Comparison of ENCODE assay signal across 1 cellular context in genomic region chr6:31400467-31401289, GRCh38.
TF ChIP-seq lines count a peak whose summit lies in the region.

No MANE protein-coding gene starts in this region.

TF ChIP-seq in GM12878, 131 proteins besides CTCF, POLR2A, EP300 and RAD21 (continued from another document):
- TF ChIP-seq, protein P1, sequence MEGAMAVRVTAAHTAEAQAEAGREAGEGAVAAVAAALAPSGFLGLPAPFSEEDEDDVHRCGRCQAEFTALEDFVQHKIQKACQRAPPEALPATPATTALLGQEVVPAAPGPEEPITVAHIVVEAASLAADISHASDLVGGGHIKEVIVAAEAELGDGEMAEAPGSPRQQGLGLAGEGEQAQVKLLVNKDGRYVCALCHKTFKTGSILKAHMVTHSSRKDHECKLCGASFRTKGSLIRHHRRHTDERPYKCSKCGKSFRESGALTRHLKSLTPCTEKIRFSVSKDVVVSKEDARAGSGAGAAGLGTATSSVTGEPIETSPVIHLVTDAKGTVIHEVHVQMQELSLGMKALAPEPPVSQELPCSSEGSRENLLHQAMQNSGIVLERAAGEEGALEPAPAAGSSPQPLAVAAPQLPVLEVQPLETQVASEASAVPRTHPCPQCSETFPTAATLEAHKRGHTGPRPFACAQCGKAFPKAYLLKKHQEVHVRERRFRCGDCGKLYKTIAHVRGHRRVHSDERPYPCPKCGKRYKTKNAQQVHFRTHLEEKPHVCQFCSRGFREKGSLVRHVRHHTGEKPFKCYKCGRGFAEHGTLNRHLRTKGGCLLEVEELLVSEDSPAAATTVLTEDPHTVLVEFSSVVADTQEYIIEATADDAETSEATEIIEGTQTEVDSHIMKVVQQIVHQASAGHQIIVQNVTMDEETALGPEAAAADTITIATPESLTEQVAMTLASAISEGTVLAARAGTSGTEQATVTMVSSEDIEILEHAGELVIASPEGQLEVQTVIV (IDR thresholded peaks at IDR 0.05; ENCODE audit: borderline replicate concordance, partially characterized antibody), result peak; percentile 76
- no peak for TF ChIP-seq RELA (IDR thresholded peaks at IDR 0.05; ENCODE audit: borderline replicate concordance, partially characterized antibody)
- TF ChIP-seq CREM (IDR thresholded peaks at IDR 0.05; ENCODE audit: low read depth), result no peak
- no peak for TF ChIP-seq NFIC (IDR thresholded peaks at IDR 0.05; ENCODE audit: low read depth, low read length)
- peak; percentile 67 for TF ChIP-seq NBN (IDR thresholded peaks at IDR 0.05)
- TF ChIP-seq ATF7 (IDR thresholded peaks at IDR 0.05; ENCODE audit: low read depth), result peak; percentile 36
- TF ChIP-seq, protein P2, sequence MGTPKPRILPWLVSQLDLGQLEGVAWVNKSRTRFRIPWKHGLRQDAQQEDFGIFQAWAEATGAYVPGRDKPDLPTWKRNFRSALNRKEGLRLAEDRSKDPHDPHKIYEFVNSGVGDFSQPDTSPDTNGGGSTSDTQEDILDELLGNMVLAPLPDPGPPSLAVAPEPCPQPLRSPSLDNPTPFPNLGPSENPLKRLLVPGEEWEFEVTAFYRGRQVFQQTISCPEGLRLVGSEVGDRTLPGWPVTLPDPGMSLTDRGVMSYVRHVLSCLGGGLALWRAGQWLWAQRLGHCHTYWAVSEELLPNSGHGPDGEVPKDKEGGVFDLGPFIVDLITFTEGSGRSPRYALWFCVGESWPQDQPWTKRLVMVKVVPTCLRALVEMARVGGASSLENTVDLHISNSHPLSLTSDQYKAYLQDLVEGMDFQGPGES (IDR thresholded peaks at IDR 0.05), result no peak
- TF ChIP-seq CREB1 (IDR thresholded peaks at IDR 0.05; ENCODE audit: low read depth), result no peak
- TF ChIP-seq ZNF207 (IDR thresholded peaks at IDR 0.05; ENCODE audit: borderline replicate concordance), result no peak
- TF ChIP-seq TCF3 (IDR thresholded peaks at IDR 0.05; ENCODE audit: borderline replicate concordance, insufficient read depth, low read depth, low read length), result no peak
- TF ChIP-seq SIX5 (IDR thresholded peaks at IDR 0.05; ENCODE audit: low read depth, low read length, severe bottlenecking), result no peak
- no peak for TF ChIP-seq ZNF274 (IDR thresholded peaks at IDR 0.05; ENCODE audit: insufficient read depth, insufficient read length)
- no peak for TF ChIP-seq TCF12 (IDR thresholded peaks at IDR 0.05; ENCODE audit: low read depth, low read length)
- TF ChIP-seq KDM1A (IDR thresholded peaks at IDR 0.05; ENCODE audit: borderline replicate concordance), result no peak
- peak in 1 of 2 experiments; percentile 4; a peak in 1 of 4 replicates for TF ChIP-seq BHLHE40 (IDR thresholded peaks at IDR 0.05; ENCODE audit: borderline replicate concordance in 1 of 2, low read depth in 2 of 2, low read length in 1 of 2)
- no peak for TF ChIP-seq ZNF384 (IDR thresholded peaks at IDR 0.05; ENCODE audit: borderline replicate concordance, low read depth, low read length)
- TF ChIP-seq CHD4 (IDR thresholded peaks at IDR 0.05), result no peak
- TF ChIP-seq NR2C1 (IDR thresholded peaks at IDR 0.05), result no peak
- TF ChIP-seq MLLT1 (IDR thresholded peaks at IDR 0.05), result no peak; the same call in 1 of the 2 replicates
- TF ChIP-seq, protein P3, sequence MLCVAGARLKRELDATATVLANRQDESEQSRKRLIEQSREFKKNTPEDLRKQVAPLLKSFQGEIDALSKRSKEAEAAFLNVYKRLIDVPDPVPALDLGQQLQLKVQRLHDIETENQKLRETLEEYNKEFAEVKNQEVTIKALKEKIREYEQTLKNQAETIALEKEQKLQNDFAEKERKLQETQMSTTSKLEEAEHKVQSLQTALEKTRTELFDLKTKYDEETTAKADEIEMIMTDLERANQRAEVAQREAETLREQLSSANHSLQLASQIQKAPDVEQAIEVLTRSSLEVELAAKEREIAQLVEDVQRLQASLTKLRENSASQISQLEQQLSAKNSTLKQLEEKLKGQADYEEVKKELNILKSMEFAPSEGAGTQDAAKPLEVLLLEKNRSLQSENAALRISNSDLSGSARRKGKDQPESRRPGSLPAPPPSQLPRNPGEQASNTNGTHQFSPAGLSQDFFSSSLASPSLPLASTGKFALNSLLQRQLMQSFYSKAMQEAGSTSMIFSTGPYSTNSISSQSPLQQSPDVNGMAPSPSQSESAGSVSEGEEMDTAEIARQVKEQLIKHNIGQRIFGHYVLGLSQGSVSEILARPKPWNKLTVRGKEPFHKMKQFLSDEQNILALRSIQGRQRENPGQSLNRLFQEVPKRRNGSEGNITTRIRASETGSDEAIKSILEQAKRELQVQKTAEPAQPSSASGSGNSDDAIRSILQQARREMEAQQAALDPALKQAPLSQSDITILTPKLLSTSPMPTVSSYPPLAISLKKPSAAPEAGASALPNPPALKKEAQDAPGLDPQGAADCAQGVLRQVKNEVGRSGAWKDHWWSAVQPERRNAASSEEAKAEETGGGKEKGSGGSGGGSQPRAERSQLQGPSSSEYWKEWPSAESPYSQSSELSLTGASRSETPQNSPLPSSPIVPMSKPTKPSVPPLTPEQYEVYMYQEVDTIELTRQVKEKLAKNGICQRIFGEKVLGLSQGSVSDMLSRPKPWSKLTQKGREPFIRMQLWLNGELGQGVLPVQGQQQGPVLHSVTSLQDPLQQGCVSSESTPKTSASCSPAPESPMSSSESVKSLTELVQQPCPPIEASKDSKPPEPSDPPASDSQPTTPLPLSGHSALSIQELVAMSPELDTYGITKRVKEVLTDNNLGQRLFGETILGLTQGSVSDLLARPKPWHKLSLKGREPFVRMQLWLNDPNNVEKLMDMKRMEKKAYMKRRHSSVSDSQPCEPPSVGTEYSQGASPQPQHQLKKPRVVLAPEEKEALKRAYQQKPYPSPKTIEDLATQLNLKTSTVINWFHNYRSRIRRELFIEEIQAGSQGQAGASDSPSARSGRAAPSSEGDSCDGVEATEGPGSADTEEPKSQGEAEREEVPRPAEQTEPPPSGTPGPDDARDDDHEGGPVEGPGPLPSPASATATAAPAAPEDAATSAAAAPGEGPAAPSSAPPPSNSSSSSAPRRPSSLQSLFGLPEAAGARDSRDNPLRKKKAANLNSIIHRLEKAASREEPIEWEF (IDR thresholded peaks at IDR 0.05; ENCODE audit: insufficient replicate concordance, low read depth, low read length), result no peak
- no peak for TF ChIP-seq GABPA (IDR thresholded peaks at IDR 0.05; ENCODE audit: low read depth)
- 0 out of 2 replicates have a peak, but pooled peaks have one; percentile 27 for TF ChIP-seq NR2F1 (conservative IDR thresholded peaks at IDR 0.05)
- TF ChIP-seq SP1 (IDR thresholded peaks at IDR 0.05; ENCODE audit: low read depth, low read length), result no peak
- TF ChIP-seq TAF1 (IDR thresholded peaks at IDR 0.05; ENCODE audit: borderline replicate concordance, low read depth, low read length), result peak; percentile 80
- TF ChIP-seq KLF5 (IDR thresholded peaks at IDR 0.05; ENCODE audit: partially characterized antibody), result no peak
- TF ChIP-seq TARDBP (IDR thresholded peaks at IDR 0.05; ENCODE audit: borderline replicate concordance), result no peak
- peak; percentile 24 for TF ChIP-seq IKZF1 (conservative IDR thresholded peaks at IDR 0.05)
- TF ChIP-seq SREBF1 (IDR thresholded peaks at IDR 0.05; ENCODE audit: low read length), result no peak
- TF ChIP-seq ZNF217 (IDR thresholded peaks at IDR 0.05), result no peak
- peak; percentile 68 for TF ChIP-seq YY1 (IDR thresholded peaks at IDR 0.05; ENCODE audit: low read depth, low read length)
- no peak for TF ChIP-seq CEBPB (IDR thresholded peaks at IDR 0.05; ENCODE audit: borderline replicate concordance in 1 of 2, low read depth in 2 of 2, low read length in 2 of 2)
- TF ChIP-seq, protein P4, sequence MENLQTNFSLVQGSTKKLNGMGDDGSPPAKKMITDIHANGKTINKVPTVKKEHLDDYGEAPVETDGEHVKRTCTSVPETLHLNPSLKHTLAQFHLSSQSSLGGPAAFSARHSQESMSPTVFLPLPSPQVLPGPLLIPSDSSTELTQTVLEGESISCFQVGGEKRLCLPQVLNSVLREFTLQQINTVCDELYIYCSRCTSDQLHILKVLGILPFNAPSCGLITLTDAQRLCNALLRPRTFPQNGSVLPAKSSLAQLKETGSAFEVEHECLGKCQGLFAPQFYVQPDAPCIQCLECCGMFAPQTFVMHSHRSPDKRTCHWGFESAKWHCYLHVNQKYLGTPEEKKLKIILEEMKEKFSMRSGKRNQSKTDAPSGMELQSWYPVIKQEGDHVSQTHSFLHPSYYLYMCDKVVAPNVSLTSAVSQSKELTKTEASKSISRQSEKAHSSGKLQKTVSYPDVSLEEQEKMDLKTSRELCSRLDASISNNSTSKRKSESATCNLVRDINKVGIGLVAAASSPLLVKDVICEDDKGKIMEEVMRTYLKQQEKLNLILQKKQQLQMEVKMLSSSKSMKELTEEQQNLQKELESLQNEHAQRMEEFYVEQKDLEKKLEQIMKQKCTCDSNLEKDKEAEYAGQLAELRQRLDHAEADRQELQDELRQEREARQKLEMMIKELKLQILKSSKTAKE (IDR thresholded peaks at IDR 0.05; ENCODE audit: low read depth, poor library complexity, severe bottlenecking), result peak; percentile 43
- no peak for TF ChIP-seq SUZ12 (IDR thresholded peaks at IDR 0.05; ENCODE audit: unreplicated experiment)
- TF ChIP-seq HDAC2 (IDR thresholded peaks at IDR 0.05), result no peak
- peak in 1 of 2 experiments; percentile 57; a peak in 1 of 3 replicates for TF ChIP-seq EGR1 (IDR thresholded peaks at IDR 0.05; ENCODE audit: borderline replicate concordance in 1 of 2, low read depth in 2 of 2, low read length in 2 of 2)
- TF ChIP-seq, protein P5, sequence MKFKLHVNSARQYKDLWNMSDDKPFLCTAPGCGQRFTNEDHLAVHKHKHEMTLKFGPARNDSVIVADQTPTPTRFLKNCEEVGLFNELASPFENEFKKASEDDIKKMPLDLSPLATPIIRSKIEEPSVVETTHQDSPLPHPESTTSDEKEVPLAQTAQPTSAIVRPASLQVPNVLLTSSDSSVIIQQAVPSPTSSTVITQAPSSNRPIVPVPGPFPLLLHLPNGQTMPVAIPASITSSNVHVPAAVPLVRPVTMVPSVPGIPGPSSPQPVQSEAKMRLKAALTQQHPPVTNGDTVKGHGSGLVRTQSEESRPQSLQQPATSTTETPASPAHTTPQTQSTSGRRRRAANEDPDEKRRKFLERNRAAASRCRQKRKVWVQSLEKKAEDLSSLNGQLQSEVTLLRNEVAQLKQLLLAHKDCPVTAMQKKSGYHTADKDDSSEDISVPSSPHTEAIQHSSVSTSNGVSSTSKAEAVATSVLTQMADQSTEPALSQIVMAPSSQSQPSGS (IDR thresholded peaks at IDR 0.05; ENCODE audit: low read length), result no peak
- no peak for TF ChIP-seq MXI1 (IDR thresholded peaks at IDR 0.05; ENCODE audit: low read depth, low read length)
- TF ChIP-seq IKZF2 (IDR thresholded peaks at IDR 0.05), result peak; percentile 17 to 49; a peak in 3 of 4 replicates
- TF ChIP-seq CHD1 (IDR thresholded peaks at IDR 0.05; ENCODE audit: low read depth, low read length), result no peak
- TF ChIP-seq JUND (IDR thresholded peaks at IDR 0.05; ENCODE audit: low read depth, low read length), result no peak
- no peak for TF ChIP-seq BMI1 (IDR thresholded peaks at IDR 0.05; ENCODE audit: borderline replicate concordance)
- TF ChIP-seq, protein P6, sequence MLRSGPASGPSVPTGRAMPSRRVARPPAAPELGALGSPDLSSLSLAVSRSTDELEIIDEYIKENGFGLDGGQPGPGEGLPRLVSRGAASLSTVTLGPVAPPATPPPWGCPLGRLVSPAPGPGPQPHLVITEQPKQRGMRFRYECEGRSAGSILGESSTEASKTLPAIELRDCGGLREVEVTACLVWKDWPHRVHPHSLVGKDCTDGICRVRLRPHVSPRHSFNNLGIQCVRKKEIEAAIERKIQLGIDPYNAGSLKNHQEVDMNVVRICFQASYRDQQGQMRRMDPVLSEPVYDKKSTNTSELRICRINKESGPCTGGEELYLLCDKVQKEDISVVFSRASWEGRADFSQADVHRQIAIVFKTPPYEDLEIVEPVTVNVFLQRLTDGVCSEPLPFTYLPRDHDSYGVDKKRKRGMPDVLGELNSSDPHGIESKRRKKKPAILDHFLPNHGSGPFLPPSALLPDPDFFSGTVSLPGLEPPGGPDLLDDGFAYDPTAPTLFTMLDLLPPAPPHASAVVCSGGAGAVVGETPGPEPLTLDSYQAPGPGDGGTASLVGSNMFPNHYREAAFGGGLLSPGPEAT (IDR thresholded peaks at IDR 0.05; ENCODE audit: low read depth), result no peak; the same call in none of the 2 replicates
- no peak for TF ChIP-seq BACH1 (IDR thresholded peaks at IDR 0.05; ENCODE audit: borderline replicate concordance)
- TF ChIP-seq POLR2AphosphoS5 (IDR thresholded peaks at IDR 0.05; ENCODE audit: low read length), result peak; percentile 80
- 0 out of 2 replicates have a peak, but pooled peaks have one; percentile 20 for TF ChIP-seq GATAD2B (conservative IDR thresholded peaks at IDR 0.05; ENCODE audit: low read depth)
- TF ChIP-seq LARP7 (IDR thresholded peaks at IDR 0.05), result no peak
- TF ChIP-seq ATF3 (IDR thresholded peaks at IDR 0.05; ENCODE audit: borderline replicate concordance, extremely low read depth, low read depth, low read length), result no peak
- peak; percentile 66 for TF ChIP-seq RUNX3 (IDR thresholded peaks at IDR 0.05; ENCODE audit: low read length)
- TF ChIP-seq HDGF (IDR thresholded peaks at IDR 0.05), result 0 out of 2 replicates have a peak, but pooled peaks have one; percentile 31
TF ChIP-seq in GM12878: peak in this region for 16.
